ENCODE assay signal across 8 cellular contexts in genomic region chr19:1865172-1866010, GRCh38. TPM values are rescaled to one million over a fixed set of nuclear protein-coding genes. Genes with fewer than 3 reads are reported as not detected.
DNase-seq lines count a peak whose midpoint lies in the region; ATAC-seq and TF ChIP-seq lines count a peak whose summit lies in the region.

No MANE protein-coding gene starts in this region.

- H3K27ac ChIP-seq in ascending aorta (peak overlapping the region; percentile 77 to 84), lower lobe of right lung (peak overlapping the region; percentile 90), tibial nerve (peak overlapping the region; percentile 81 to 94 (median 90))

- CTCF ChIA-PET in activated naive CD4-positive, alpha-beta T cell treated with anti-CD3 and anti-CD28 coated beads, Interleukin-2, amount 10 ng/mL, durations not matched to agents 7 days and 5 days (lab: Charles Lee), result interaction anchor here (0.7 to 4.0 kb wide), 8 partner anchors 9 to 205 kb away, joined by 3 to 21 read pairs (median 4); no protein-coding TSS in a partner anchor

- peak overlapping the region; percentile 75 for H3K27ac Mint-ChIP-seq in activated naive CD4-positive, alpha-beta T cell treated with anti-CD3 and anti-CD28 coated beads, Interleukin-2, amount 10 ng/mL, durations not matched to agents 7 days and 5 days

- 82 to 83% methylated on average over 11 to 17 of the region's 17 CpGs for WGBS in tibial nerve, 2 donors

- TF ChIP-seq EP300 in tibial nerve (IDR thresholded peaks at IDR 0.05), result no peak

- H3K4me1 Mint-ChIP-seq in activated naive CD4-positive, alpha-beta T cell treated with anti-CD3 and anti-CD28 coated beads, Interleukin-2, amount 10 ng/mL, durations not matched to agents 7 days and 5 days, result peaks cover 52% of the 10 kb centered on the region

- intact Hi-C loops in ascending aorta (cut with DNase I) (loop anchor here (2.0 kb wide), 1 partner anchor 19 kb away; the partner anchor contains the start of gene ABHD17A), lower lobe of right lung (cut with DNase I) (no loop called here)

- H3K4me1 ChIP-seq in ascending aorta (peaks cover 9 to 10% of the 10 kb centered on the region in 2 donors), lower lobe of right lung (peaks cover 29% of the 10 kb centered on the region), tibial nerve (peaks cover 0 to 34% (median 28%) of the 10 kb centered on the region in 4 donors)

- no peak for ATAC-seq in lower lobe of right lung

- no peak for TF ChIP-seq CTCF in ascending aorta (IDR thresholded peaks at IDR 0.05)
- no peak for TF ChIP-seq CTCF in lower lobe of right lung (IDR thresholded peaks at IDR 0.05)
- TF ChIP-seq CTCF in tibial nerve (IDR thresholded peaks at IDR 0.05), result no peak

- TF ChIP-seq POLR2A in tibial nerve (IDR thresholded peaks at IDR 0.05), result no peak

- H3K4me3 Mint-ChIP-seq in activated naive CD4-positive, alpha-beta T cell treated with anti-CD3 and anti-CD28 coated beads, Interleukin-2, amount 10 ng/mL, durations not matched to agents 7 days and 5 days, result peak overlapping the region; percentile 73

- peaks cover 10% of the 10 kb centered on the region for H3K36me3 Mint-ChIP-seq in activated naive CD4-positive, alpha-beta T cell treated with anti-CD3 and anti-CD28 coated beads, Interleukin-2, amount 10 ng/mL, durations not matched to agents 7 days and 5 days

- H3K9me3 Mint-ChIP-seq in activated naive CD4-positive, alpha-beta T cell treated with anti-CD3 and anti-CD28 coated beads, Interleukin-2, amount 10 ng/mL, durations not matched to agents 7 days and 5 days, result no peaks in the 10 kb centered on the region

- DNase-seq in activated naive CD4-positive, alpha-beta T cell treated with anti-CD3 and anti-CD28 coated beads, Interleukin-2, amount 10 ng/mL, durations not matched to agents 7 days and 5 days, result no peak
- no peak for DNase-seq in activated naive CD4-positive, alpha-beta T cell treated with Interleukin-2 at 50 U/mL for 16 hours
- DNase-seq in ascending aorta (ENCODE audit: low spot score in 2 of 2) (no peak), lower lobe of right lung (peak; percentile 45), tibial nerve (ENCODE audit: low spot score in 2 of 2) (no peak), SKM-1 treated with dmso at 0.1 percent for 144 hours (lab: John Stamatoyannopoulos, UW; ENCODE audit: unreplicated experiment) (no peak), NCI-H1930 (lab: John Stamatoyannopoulos, UW) (no peak), occipital lobe (lab: John Stamatoyannopoulos, UW) (no peak)

- H3K9me3 ChIP-seq in ascending aorta (no peaks in the 10 kb centered on the region), lower lobe of right lung (no peaks in the 10 kb centered on the region), tibial nerve (no peaks in the 10 kb centered on the region)

- H3K36me3 ChIP-seq in ascending aorta (no peaks in the 10 kb centered on the region), lower lobe of right lung (peaks cover 4% of the 10 kb centered on the region), tibial nerve (peaks cover 0 to 6% (median 0%) of the 10 kb centered on the region in 3 donors)

- no peaks in the 10 kb centered on the region for H3K27me3 Mint-ChIP-seq in activated naive CD4-positive, alpha-beta T cell treated with anti-CD3 and anti-CD28 coated beads, Interleukin-2, amount 10 ng/mL, durations not matched to agents 7 days and 5 days

- H3K4me3 ChIP-seq in ascending aorta (peak overlapping the region in 1 of 2 donors; percentile 80), lower lobe of right lung (peak overlapping the region; percentile 80), tibial nerve (peak overlapping the region in 3 of 4 donors; percentile 59 to 90 (median 70))

- H3K27me3 ChIP-seq in ascending aorta (no peaks in the 10 kb centered on the region), lower lobe of right lung (ENCODE audit: low read depth) (no peaks in the 10 kb centered on the region), tibial nerve (no peaks in the 10 kb centered on the region)

RNA-seq across cellular contexts. Expression of gene KLF16, which starts 2.0 kb away (rescaled TPM):
- total RNA-seq in ascending aorta, result 15.2 TPM
- total RNA-seq in lower lobe of right lung, result 22.2 TPM
- total RNA-seq in tibial nerve, result 1 to 10 TPM; 4.6 to 8.4 (median 7.0) TPM
- 3.3 TPM for total RNA-seq in occipital lobe

RNA-seq across cellular contexts. Expression of gene REXO1, which starts 17.1 kb away (rescaled TPM):
- total RNA-seq in ascending aorta (45.1 TPM), lower lobe of right lung (29.1 TPM), tibial nerve (10 to 100 TPM; 17.9 to 87.3 (median 31.1) TPM), occipital lobe (2.8 TPM)

RNA-seq across cellular contexts. Expression of gene ABHD17A, which starts 19.9 kb away (rescaled TPM):
- total RNA-seq in ascending aorta (278 TPM), lower lobe of right lung (76.4 TPM), tibial nerve (100 to 1,000 TPM; 127 to 165 (median 132) TPM), occipital lobe (50.5 TPM)

RNA-seq across cellular contexts. Expression of gene ADAT3, which starts 39.8 kb away (rescaled TPM):
- total RNA-seq in ascending aorta, result 18.4 TPM
- total RNA-seq in lower lobe of right lung, result 6.2 TPM
- 1 to 10 TPM; 2.4 to 8.7 (median 4.8) TPM for total RNA-seq in tibial nerve
- total RNA-seq in occipital lobe, result 1.2 TPM

RNA-seq across cellular contexts. Expression of gene SCAMP4, which starts 39.8 kb away (rescaled TPM):
- total RNA-seq in ascending aorta (322 TPM), lower lobe of right lung (65.0 TPM), tibial nerve (10 to 100 TPM; 34.7 to 65.7 (median 56.2) TPM), occipital lobe (11.1 TPM)
